In genomic region chr21:14382486-14382834, GRCh38 we compare ENCODE assay signal across 8 cellular contexts. TPM values are rescaled to one million over a fixed set of nuclear protein-coding genes. Genes with fewer than 3 reads are reported as not detected.
DNase-seq lines count a peak whose midpoint lies in the region; ATAC-seq and TF ChIP-seq lines count a peak whose summit lies in the region.

No MANE protein-coding gene starts in this region.

- H3K4me3 ChIP-seq in choroid plexus epithelial cell (ENCODE audit: low read depth, low read length) (peak overlapping the region; percentile 97), muscle layer of colon (ENCODE audit: low read depth in 1 of 2, low read length in 2 of 2) (peak overlapping the region; percentile 79 to 90)

- no peak for TF ChIP-seq CTCF in choroid plexus epithelial cell (conservative IDR thresholded peaks at IDR 0.05; ENCODE audit: low read depth, low read length)

- no peaks in the 10 kb centered on the region for H3K27me3 ChIP-seq in muscle layer of colon (ENCODE audit: control insufficient read depth in 1 of 2, insufficient read depth in 2 of 2, low read length in 2 of 2)

- intact Hi-C loops in left colon (cut with DNase I, micrococcal nuclease): no loop called here

- H3K36me3 ChIP-seq in muscle layer of colon (ENCODE audit: insufficient read depth, low read length): peaks cover 7% of the 10 kb centered on the region

- H3K9me3 ChIP-seq in muscle layer of colon (ENCODE audit: low read length): no peaks in the 10 kb centered on the region

- H3K27ac ChIP-seq in muscle layer of colon (ENCODE audit: low read depth, low read length): peak overlapping the region; percentile 84
- peak overlapping the region; percentile 82 for H3K27ac ChIP-seq in substantia nigra (ENCODE audit: low read depth, low read length, poor library complexity, severe bottlenecking)

- H3K4me1 ChIP-seq in muscle layer of colon (ENCODE audit: insufficient read depth, low read length): peaks cover 8% of the 10 kb centered on the region

- H3K9ac ChIP-seq in muscle layer of colon (ENCODE audit: low read length): peak overlapping the region; percentile 50

- DNase-seq in AG08395 (ENCODE audit: low spot score): peak; percentile 3
- peak; percentile 55 for DNase-seq in NCI-H748 treated with DMSO at 0.1 percent for 48 hours (lab: John Stamatoyannopoulos, UW)
- peak; percentile 37 for DNase-seq in choroid plexus epithelial cell (ENCODE audit: low read depth)
- peak in 5 of 49 donors; percentile 4 to 40 (median 33) for DNase-seq in substantia nigra (lab: John Stamatoyannopoulos, UW)
- DNase-seq in NCI-H446 treated with DMSO at 0.1 percent for 48 hours (lab: John Stamatoyannopoulos, UW): no peak
- no peak for DNase-seq in left colon

- ATAC-seq in GM21515 (IDR thresholded peaks at IDR 0.05; ENCODE audit: unreplicated experiment) (peak; percentile 1), left colon (no peak)

RNA-seq across cellular contexts. Expression of gene HSPA13, which starts 0.5 kb away (rescaled TPM):
- total RNA-seq in left colon: 10 to 100 TPM; 11.1 to 12.2 TPM

Comparison
In these comparisons a context has a peak if more than half of its experiments do, and no peak if none do; other contexts are left out.
1. DNase-seq: peak in AG08395 (single experiment), NCI-H748 treated with DMSO at 0.1 percent for 48 hours (single experiment) and choroid plexus epithelial cell (single experiment); none in NCI-H446 treated with DMSO at 0.1 percent for 48 hours (single experiment) and left colon (0 of 2).